In the genomic region with DNA sequence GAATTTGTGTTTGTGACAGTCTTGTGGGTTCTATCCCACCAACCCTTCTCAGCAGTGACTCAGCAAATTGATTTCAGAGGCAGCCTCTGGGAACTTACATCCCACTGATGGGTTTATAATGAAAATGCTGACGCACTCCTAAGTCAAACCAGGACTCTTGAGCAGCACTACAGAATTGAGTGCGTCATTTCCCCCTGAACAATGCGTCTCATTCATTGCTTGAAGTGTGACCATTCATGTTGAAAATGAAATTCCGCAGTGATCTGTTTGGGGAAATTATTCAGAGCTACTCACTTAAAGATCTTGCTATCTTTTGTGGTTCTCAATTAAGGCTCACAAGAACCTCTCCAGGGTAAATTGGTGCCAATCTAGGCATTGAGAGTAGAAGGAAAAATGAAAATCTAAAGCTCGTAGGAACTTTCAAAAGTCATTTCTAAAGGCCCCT, we compare ENCODE assay signal across 9 cellular contexts.
DNase-seq lines count a peak whose midpoint lies in the region; ATAC-seq and TF ChIP-seq lines count a peak whose summit lies in the region.
"Had no signal": no experiment of that assay in that cellular context is flagged by ENCODE, and none has a peak within 500 bp of the region (broad histone marks: within the 10 kb centered on the region; RNA-seq: fewer than 3 reads in every experiment).

No MANE protein-coding gene starts in this region.

- CTCF ChIA-PET in SK-N-SH (lab: Yijun Ruan, JAX): interaction anchor here (0.6 to 2.0 kb wide), 4 partner anchors 15 to 1367 kb away, joined by 3 to 7 read pairs (median 3); no protein-coding TSS in a partner anchor

- peaks cover 2% of the 10 kb centered on the region for H3K27me3 Mint-ChIP-seq in activated CD4-positive, alpha-beta T cell treated with anti-CD3 and anti-CD28 coated beads, Interleukin-2, amount 10 ng/mL, durations not matched to agents 24 days and 14 days

- 0 out of 2 replicates have a peak, but pooled peaks cover 5% of the 10 kb centered on the region for H3K9me2 ChIP-seq in SK-N-SH

- H3K36me3 ChIP-seq in SK-N-SH (replicated peaks in 1 of 2; ENCODE audit: control insufficient read depth in 1 of 2, insufficient read depth in 2 of 2, low read length in 1 of 2): no peaks in the 10 kb centered on the region
- H3K36me3 ChIP-seq: thoracic aorta had no signal

- no peak overlapping the region for H3K9ac ChIP-seq in SK-N-SH

- H3K27ac Mint-ChIP-seq in activated CD4-positive, alpha-beta T cell treated with anti-CD3 and anti-CD28 coated beads, Interleukin-2, amount 10 ng/mL, durations not matched to agents 24 days and 14 days: no peak overlapping the region

- WGBS in SK-N-SH (ENCODE audit: low lambda C conversion rate): 84% methylated on average over 5 of the region's 5 CpGs

- no peak overlapping the region for H3K4me2 ChIP-seq in SK-N-SH

- no peak for TF ChIP-seq RAD21 in SK-N-SH (IDR thresholded peaks at IDR 0.05; ENCODE audit: low read length)

- intact Hi-C loops in activated CD4-positive, alpha-beta T cell treated with anti-CD3 and anti-CD28 coated beads, Interleukin-2, amount 10 ng/mL, durations not matched to agents 24 days and 14 days (cut with micrococcal nuclease): no loop called here

- peak; percentile 99 for ATAC-seq in HG02642 (IDR thresholded peaks at IDR 0.05; ENCODE audit: poor library complexity, unreplicated experiment)

- H3K4me3 ChIP-seq in retinal pigment epithelial cell (ENCODE audit: low read length) (no peak overlapping the region), SK-N-SH (ENCODE audit: low read depth in 2 of 2, low read length in 1 of 2) (no peak overlapping the region)
- H3K4me3 ChIP-seq: thoracic aorta had no signal

- no peaks in the 10 kb centered on the region for H3K79me2 ChIP-seq in SK-N-SH (ENCODE audit: insufficient read depth)

- no peak overlapping the region for H2AFZ ChIP-seq in SK-N-SH (ENCODE audit: low read depth)

- peaks cover 5% of the 10 kb centered on the region; the same call in 1 of the 2 replicates for H3K9me3 ChIP-seq in SK-N-SH
- H3K9me3 ChIP-seq: thoracic aorta had no signal

- H3K4me1 Mint-ChIP-seq in activated CD4-positive, alpha-beta T cell treated with anti-CD3 and anti-CD28 coated beads, Interleukin-2, amount 10 ng/mL, durations not matched to agents 24 days and 14 days: no peaks in the 10 kb centered on the region

- no peak for TF ChIP-seq EP300 in SK-N-SH (IDR thresholded peaks at IDR 0.05; ENCODE audit: borderline replicate concordance in 1 of 2, low read depth in 1 of 2, low read length in 1 of 2)

- POLR2A ChIA-PET in SK-N-SH (lab: Yijun Ruan, JAX): no interaction called here

- H3K9me3 Mint-ChIP-seq in activated CD4-positive, alpha-beta T cell treated with anti-CD3 and anti-CD28 coated beads, Interleukin-2, amount 10 ng/mL, durations not matched to agents 24 days and 14 days: no peaks in the 10 kb centered on the region

- H3K27me3 ChIP-seq in SK-N-SH (ENCODE audit: insufficient read depth): no peaks in the 10 kb centered on the region

- no peaks in the 10 kb centered on the region for H3K36me3 Mint-ChIP-seq in activated CD4-positive, alpha-beta T cell treated with anti-CD3 and anti-CD28 coated beads, Interleukin-2, amount 10 ng/mL, durations not matched to agents 24 days and 14 days (ENCODE audit: low read depth)

- H3K27ac ChIP-seq in SK-N-SH (ENCODE audit: low read depth in 2 of 2, low read length in 1 of 2): no peak overlapping the region
- H3K27ac ChIP-seq: thoracic aorta had no signal

- no peak overlapping the region for H3K4me3 Mint-ChIP-seq in activated CD4-positive, alpha-beta T cell treated with anti-CD3 and anti-CD28 coated beads, Interleukin-2, amount 10 ng/mL, durations not matched to agents 24 days and 14 days

- peak; percentile 23 for DNase-seq in activated CD4-positive, alpha-beta T cell treated with anti-CD3 and anti-CD28 coated beads for 48 hours
- no peak for DNase-seq in activated CD4-positive, alpha-beta T cell treated with anti-CD3 and anti-CD28 coated beads, Interleukin-2, amount 10 ng/mL, durations not matched to agents 24 days and 14 days
- DNase-seq in NCI-H510A (lab: John Stamatoyannopoulos, UW): peak; percentile 16
- peak; percentile 52 for DNase-seq in retinal pigment epithelial cell (ENCODE audit: low read depth)
- no peak for DNase-seq in SK-N-SH
- DNase-seq in kidney glomerular epithelial cell (lab: John Stamatoyannopoulos, UW): no peak
- DNase-seq in C1 segment of cervical spinal cord (lab: John Stamatoyannopoulos, UW): no peak

- TF ChIP-seq CTCF in retinal pigment epithelial cell (conservative IDR thresholded peaks at IDR 0.05; ENCODE audit: low read depth, low read length): no peak
- TF ChIP-seq CTCF in SK-N-SH (IDR thresholded peaks at IDR 0.05): no peak

- H3F3A ChIP-seq in SK-N-SH (replicated peaks; ENCODE audit: insufficient read depth): no peaks in the 10 kb centered on the region

- H3K4me1 ChIP-seq in SK-N-SH (ENCODE audit: control insufficient read depth in 1 of 2, insufficient read depth in 2 of 2, low read depth in 1 of 2, low read length in 1 of 2): 0 out of 4 replicates have a peak, but pooled peaks cover 0 to 3% of the 10 kb centered on the region in 2 experiments

- no peaks in the 10 kb centered on the region for H4K20me1 ChIP-seq in SK-N-SH (ENCODE audit: insufficient read depth)

TF ChIP-seq in SK-N-SH, 30 proteins besides CTCF, POLR2A, EP300 and RAD21 (continues in another document):
- TF ChIP-seq, protein P1, sequence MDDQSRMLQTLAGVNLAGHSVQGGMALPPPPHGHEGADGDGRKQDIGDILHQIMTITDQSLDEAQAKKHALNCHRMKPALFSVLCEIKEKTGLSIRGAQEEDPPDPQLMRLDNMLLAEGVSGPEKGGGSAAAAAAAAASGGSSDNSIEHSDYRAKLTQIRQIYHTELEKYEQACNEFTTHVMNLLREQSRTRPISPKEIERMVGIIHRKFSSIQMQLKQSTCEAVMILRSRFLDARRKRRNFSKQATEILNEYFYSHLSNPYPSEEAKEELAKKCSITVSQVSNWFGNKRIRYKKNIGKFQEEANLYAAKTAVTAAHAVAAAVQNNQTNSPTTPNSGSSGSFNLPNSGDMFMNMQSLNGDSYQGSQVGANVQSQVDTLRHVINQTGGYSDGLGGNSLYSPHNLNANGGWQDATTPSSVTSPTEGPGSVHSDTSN (IDR thresholded peaks at IDR 0.05): no peak
- TF ChIP-seq TCF12 (IDR thresholded peaks at IDR 0.05) (no peak), FOXJ3 (CRISPR knock-in tag; IDR thresholded peaks at IDR 0.05) (no peak), MXI1 (IDR thresholded peaks at IDR 0.05; ENCODE audit: low read depth, low read length) (no peak), NRF1 (IDR thresholded peaks at IDR 0.05; ENCODE audit: low read depth, low read length) (no peak), CHD2 (IDR thresholded peaks at IDR 0.05; ENCODE audit: low read length, partially characterized antibody) (no peak), GATA2 (CRISPR knock-in tag; IDR thresholded peaks at IDR 0.05) (no peak)
- TF ChIP-seq, protein P2, sequence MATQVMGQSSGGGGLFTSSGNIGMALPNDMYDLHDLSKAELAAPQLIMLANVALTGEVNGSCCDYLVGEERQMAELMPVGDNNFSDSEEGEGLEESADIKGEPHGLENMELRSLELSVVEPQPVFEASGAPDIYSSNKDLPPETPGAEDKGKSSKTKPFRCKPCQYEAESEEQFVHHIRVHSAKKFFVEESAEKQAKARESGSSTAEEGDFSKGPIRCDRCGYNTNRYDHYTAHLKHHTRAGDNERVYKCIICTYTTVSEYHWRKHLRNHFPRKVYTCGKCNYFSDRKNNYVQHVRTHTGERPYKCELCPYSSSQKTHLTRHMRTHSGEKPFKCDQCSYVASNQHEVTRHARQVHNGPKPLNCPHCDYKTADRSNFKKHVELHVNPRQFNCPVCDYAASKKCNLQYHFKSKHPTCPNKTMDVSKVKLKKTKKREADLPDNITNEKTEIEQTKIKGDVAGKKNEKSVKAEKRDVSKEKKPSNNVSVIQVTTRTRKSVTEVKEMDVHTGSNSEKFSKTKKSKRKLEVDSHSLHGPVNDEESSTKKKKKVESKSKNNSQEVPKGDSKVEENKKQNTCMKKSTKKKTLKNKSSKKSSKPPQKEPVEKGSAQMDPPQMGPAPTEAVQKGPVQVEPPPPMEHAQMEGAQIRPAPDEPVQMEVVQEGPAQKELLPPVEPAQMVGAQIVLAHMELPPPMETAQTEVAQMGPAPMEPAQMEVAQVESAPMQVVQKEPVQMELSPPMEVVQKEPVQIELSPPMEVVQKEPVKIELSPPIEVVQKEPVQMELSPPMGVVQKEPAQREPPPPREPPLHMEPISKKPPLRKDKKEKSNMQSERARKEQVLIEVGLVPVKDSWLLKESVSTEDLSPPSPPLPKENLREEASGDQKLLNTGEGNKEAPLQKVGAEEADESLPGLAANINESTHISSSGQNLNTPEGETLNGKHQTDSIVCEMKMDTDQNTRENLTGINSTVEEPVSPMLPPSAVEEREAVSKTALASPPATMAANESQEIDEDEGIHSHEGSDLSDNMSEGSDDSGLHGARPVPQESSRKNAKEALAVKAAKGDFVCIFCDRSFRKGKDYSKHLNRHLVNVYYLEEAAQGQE (IDR thresholded peaks at IDR 0.05; ENCODE audit: low read depth, low read length): no peak
- TF ChIP-seq, protein P3, sequence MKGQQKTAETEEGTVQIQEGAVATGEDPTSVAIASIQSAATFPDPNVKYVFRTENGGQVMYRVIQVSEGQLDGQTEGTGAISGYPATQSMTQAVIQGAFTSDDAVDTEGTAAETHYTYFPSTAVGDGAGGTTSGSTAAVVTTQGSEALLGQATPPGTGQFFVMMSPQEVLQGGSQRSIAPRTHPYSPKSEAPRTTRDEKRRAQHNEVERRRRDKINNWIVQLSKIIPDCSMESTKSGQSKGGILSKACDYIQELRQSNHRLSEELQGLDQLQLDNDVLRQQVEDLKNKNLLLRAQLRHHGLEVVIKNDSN (IDR thresholded peaks at IDR 0.05; ENCODE audit: borderline replicate concordance, low read depth): no peak
- TF ChIP-seq, protein P4, sequence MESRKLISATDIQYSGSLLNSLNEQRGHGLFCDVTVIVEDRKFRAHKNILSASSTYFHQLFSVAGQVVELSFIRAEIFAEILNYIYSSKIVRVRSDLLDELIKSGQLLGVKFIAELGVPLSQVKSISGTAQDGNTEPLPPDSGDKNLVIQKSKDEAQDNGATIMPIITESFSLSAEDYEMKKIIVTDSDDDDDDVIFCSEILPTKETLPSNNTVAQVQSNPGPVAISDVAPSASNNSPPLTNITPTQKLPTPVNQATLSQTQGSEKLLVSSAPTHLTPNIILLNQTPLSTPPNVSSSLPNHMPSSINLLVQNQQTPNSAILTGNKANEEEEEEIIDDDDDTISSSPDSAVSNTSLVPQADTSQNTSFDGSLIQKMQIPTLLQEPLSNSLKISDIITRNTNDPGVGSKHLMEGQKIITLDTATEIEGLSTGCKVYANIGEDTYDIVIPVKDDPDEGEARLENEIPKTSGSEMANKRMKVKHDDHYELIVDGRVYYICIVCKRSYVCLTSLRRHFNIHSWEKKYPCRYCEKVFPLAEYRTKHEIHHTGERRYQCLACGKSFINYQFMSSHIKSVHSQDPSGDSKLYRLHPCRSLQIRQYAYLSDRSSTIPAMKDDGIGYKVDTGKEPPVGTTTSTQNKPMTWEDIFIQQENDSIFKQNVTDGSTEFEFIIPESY (IDR thresholded peaks at IDR 0.05; ENCODE audit: borderline replicate concordance, low read depth): no peak

Comparison
In these comparisons a context has a peak if more than half of its experiments do, and no peak if none do; other contexts are left out.
1. DNase-seq: peak in activated CD4-positive, alpha-beta T cell treated with anti-CD3 and anti-CD28 coated beads for 48 hours (single experiment), NCI-H510A (single experiment) and retinal pigment epithelial cell (single experiment); none in activated CD4-positive, alpha-beta T cell treated with anti-CD3 and anti-CD28 coated beads, Interleukin-2, amount 10 ng/mL, durations not matched to agents 24 days and 14 days (single experiment), SK-N-SH (single experiment), kidney glomerular epithelial cell (single experiment) and C1 segment of cervical spinal cord (0 of 14).